Comparison of ENCODE assay signal across 9 cellular contexts in the genomic region with DNA sequence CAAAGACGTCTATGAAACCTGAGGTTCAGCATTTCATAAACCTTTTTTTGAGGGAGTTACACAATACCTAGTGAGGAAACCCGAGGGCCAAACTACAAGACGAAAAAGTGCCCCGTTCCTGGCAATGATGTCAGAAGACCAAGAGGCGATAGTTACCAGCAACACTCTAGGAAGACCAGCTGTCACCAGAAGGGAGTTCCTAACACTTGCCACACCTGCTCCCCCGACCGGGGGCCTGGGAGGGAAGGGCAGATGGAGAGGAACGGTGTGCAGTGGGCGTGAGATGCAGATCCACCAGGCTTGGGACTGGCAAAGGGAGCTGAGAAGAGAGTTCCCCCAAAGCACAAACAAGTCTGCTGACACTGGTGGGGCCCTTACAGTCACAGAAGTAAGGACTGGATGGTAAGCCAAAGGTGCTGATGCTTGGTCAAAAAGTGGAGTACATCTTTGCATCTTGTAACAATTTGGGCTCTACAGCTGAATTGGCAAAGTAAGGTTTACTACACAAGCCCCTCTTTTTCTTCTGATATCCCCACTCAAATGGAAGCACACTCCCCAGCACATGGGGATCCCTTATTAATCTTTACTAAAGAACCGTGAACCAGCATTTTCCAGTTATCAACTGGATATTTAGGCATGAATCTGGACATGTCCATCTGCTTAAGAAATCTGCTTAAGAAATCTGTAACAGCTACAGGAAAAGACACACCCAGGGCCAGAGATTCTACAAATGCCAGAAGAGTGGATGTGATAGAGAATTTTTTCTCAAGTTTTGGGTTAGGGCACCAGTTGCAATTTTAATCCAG. TPM values are rescaled to one million over a fixed set of nuclear protein-coding genes. Genes with fewer than 3 reads are reported as not detected.
DNase-seq lines count a peak whose midpoint lies in the region; ATAC-seq and TF ChIP-seq lines count a peak whose summit lies in the region.
"Had no signal": no experiment of that assay in that cellular context is flagged by ENCODE, and none has a peak within 500 bp of the region (broad histone marks: within the 10 kb centered on the region; RNA-seq: fewer than 3 reads in every experiment).

No MANE protein-coding gene starts in this region.

- DNase-seq in CD8-positive, alpha-beta memory T cell, result no peak
- DNase-seq in NCI-H1694 (lab: John Stamatoyannopoulos, UW) (peak; percentile 70), lower lobe of right lung (peak; percentile 60)
- no peak for DNase-seq in effector CD4-positive, alpha-beta T cell
- no peak for DNase-seq in stimulated activated naive CD4-positive, alpha-beta T cell treated with Interleukin-2 at 50 U/mL for 16 hours (lab: John Stamatoyannopoulos, UW)

- H3K27ac ChIP-seq in CD8-positive, alpha-beta memory T cell (ENCODE audit: low read depth, low read length), result no peak overlapping the region
- peak overlapping the region; percentile 42 for H3K27ac ChIP-seq in lower lobe of right lung

- no peak overlapping the region for H3K4me3 ChIP-seq in CD8-positive, alpha-beta memory T cell (ENCODE audit: low read length)
- H3K4me3 ChIP-seq in lower lobe of right lung, result no peak overlapping the region
- H3K4me3 ChIP-seq: thoracic aorta had no signal

- peaks cover 0 to 34% (median 9%) of the 10 kb centered on the region in 3 donors for H3K36me3 Mint-ChIP-seq in CD8-positive, alpha-beta memory T cell
- peaks cover 73% of the 10 kb centered on the region for H3K36me3 Mint-ChIP-seq in activated T-helper 17 cell treated with anti-CD3 and anti-CD28 coated beads, Interleukin-2, amount 50 U/mL, for 72 hours (ENCODE audit: low read depth)

- no peaks in the 10 kb centered on the region for H3K9me3 ChIP-seq in CD8-positive, alpha-beta memory T cell (ENCODE audit: low read length)
- no peaks in the 10 kb centered on the region for H3K9me3 ChIP-seq in lower lobe of right lung
- H3K9me3 ChIP-seq: thoracic aorta had no signal

- no peak for TF ChIP-seq CTCF in lower lobe of right lung (IDR thresholded peaks at IDR 0.05)

- ATAC-seq in activated T-helper 17 cell treated with anti-CD3 and anti-CD28 coated beads, Interleukin-2, amount 50 U/mL, for 72 hours (replicated peaks), result no peak
- ATAC-seq in lower lobe of right lung (peak; percentile 44 to 64), GM21423 (IDR thresholded peaks at IDR 0.05; ENCODE audit: unreplicated experiment) (no peak), GM21381 (IDR thresholded peaks at IDR 0.05; ENCODE audit: unreplicated experiment) (no peak)

- H3K27ac Mint-ChIP-seq in CD8-positive, alpha-beta memory T cell, result peak overlapping the region; percentile 10 to 89 (median 68)
- H3K27ac Mint-ChIP-seq in activated T-helper 17 cell treated with anti-CD3 and anti-CD28 coated beads, Interleukin-2, amount 50 U/mL, for 72 hours, result peak overlapping the region; percentile 83

- H3K27me3 Mint-ChIP-seq in CD8-positive, alpha-beta memory T cell, result no peaks in the 10 kb centered on the region
- no peaks in the 10 kb centered on the region for H3K27me3 Mint-ChIP-seq in activated T-helper 17 cell treated with anti-CD3 and anti-CD28 coated beads, Interleukin-2, amount 50 U/mL, for 72 hours

- POLR2A ChIA-PET in CD8-positive, alpha-beta memory T cell (lab: Charles Lee), result no interaction called here

- H3K9me3 Mint-ChIP-seq in CD8-positive, alpha-beta memory T cell, result no peaks in the 10 kb centered on the region
- no peaks in the 10 kb centered on the region for H3K9me3 Mint-ChIP-seq in activated T-helper 17 cell treated with anti-CD3 and anti-CD28 coated beads, Interleukin-2, amount 50 U/mL, for 72 hours

- peaks cover 10% of the 10 kb centered on the region for H3K4me1 ChIP-seq in CD8-positive, alpha-beta memory T cell (ENCODE audit: insufficient read depth, low read length)
- H3K4me1 ChIP-seq in lower lobe of right lung, result peaks cover 80% of the 10 kb centered on the region

- H3K4me3 Mint-ChIP-seq in CD8-positive, alpha-beta memory T cell, result peak overlapping the region in 2 of 7 donors; percentile 12 to 48
- peak overlapping the region; percentile 5 for H3K4me3 Mint-ChIP-seq in activated T-helper 17 cell treated with anti-CD3 and anti-CD28 coated beads, Interleukin-2, amount 50 U/mL, for 72 hours

- H3K4me1 Mint-ChIP-seq in CD8-positive, alpha-beta memory T cell, result peaks cover 39 to 89% (median 45%) of the 10 kb centered on the region in 3 donors
- H3K4me1 Mint-ChIP-seq in activated T-helper 17 cell treated with anti-CD3 and anti-CD28 coated beads, Interleukin-2, amount 50 U/mL, for 72 hours, result peaks cover 41% of the 10 kb centered on the region

- CTCF ChIA-PET in CD8-positive, alpha-beta memory T cell (lab: Charles Lee), result interaction anchor here (1.2 to 2.0 kb wide), 3 partner anchors 12 to 157 kb away, joined by 3 to 7 read pairs (median 4); no protein-coding TSS in a partner anchor

- no peaks in the 10 kb centered on the region for H3K27me3 ChIP-seq in CD8-positive, alpha-beta memory T cell (ENCODE audit: insufficient read depth, low read length, poor library complexity, severe bottlenecking)
- no peaks in the 10 kb centered on the region for H3K27me3 ChIP-seq in lower lobe of right lung (ENCODE audit: low read depth)

- intact Hi-C loops in lower lobe of right lung (cut with DNase I), result no loop called here

- peaks cover 11% of the 10 kb centered on the region for H3K36me3 ChIP-seq in CD8-positive, alpha-beta memory T cell (ENCODE audit: insufficient read depth, low read length)
- H3K36me3 ChIP-seq in lower lobe of right lung, result peaks cover 30% of the 10 kb centered on the region

RNA-seq across cellular contexts. Expression of a gene that starts 38.5 kb away (rescaled TPM):
- 10 to 100 TPM; 58.1 to 62.3 TPM for total RNA-seq in CD8-positive, alpha-beta memory T cell
- polyA plus RNA-seq in CD8-positive, alpha-beta memory T cell, result 51.0 TPM
- total RNA-seq in activated T-helper 17 cell treated with anti-CD3 and anti-CD28 coated beads, Interleukin-2, amount 50 U/mL, for 72 hours, result 10 to 100 TPM; 61.1 to 64.3 TPM
- total RNA-seq in lower lobe of right lung, result 39.1 TPM

Comparison
In these comparisons a context has a peak if more than half of its experiments do, and no peak if none do; other contexts are left out.
1. DNase-seq: peak in NCI-H1694 (single experiment) and lower lobe of right lung (single experiment); none in CD8-positive, alpha-beta memory T cell (0 of 5), effector CD4-positive, alpha-beta T cell (single experiment) and stimulated activated naive CD4-positive, alpha-beta T cell treated with Interleukin-2 at 50 U/mL for 16 hours (single experiment).
2. ATAC-seq: peak in lower lobe of right lung (2 of 2); none in activated T-helper 17 cell treated with anti-CD3 and anti-CD28 coated beads, Interleukin-2, amount 50 U/mL, for 72 hours (single experiment), GM21423 (single experiment) and GM21381 (single experiment).